ENCODE assay signal across 1 cellular context in genomic region chr2:170717991-170718589, GRCh38.
TF ChIP-seq lines count a peak whose summit lies in the region.

No MANE protein-coding gene starts in this region.

TF ChIP-seq in SK-N-SH treated with all-trans-retinoic acid at 6 μM for 48 hours, 23 proteins besides CTCF, POLR2A, EP300 and RAD21 (continued from another document):
- TF ChIP-seq ZFP3 (CRISPR knock-in tag; IDR thresholded peaks at IDR 0.05), result no peak
- TF ChIP-seq GLIS3 (CRISPR knock-in tag; IDR thresholded peaks at IDR 0.05), result no peak
- TF ChIP-seq ZNF8 (CRISPR knock-in tag; IDR thresholded peaks at IDR 0.05), result no peak
- TF ChIP-seq ARNTL (CRISPR knock-in tag; IDR thresholded peaks at IDR 0.05; ENCODE audit: borderline replicate concordance, low read depth), result no peak
- no peak for TF ChIP-seq TSHZ2 (CRISPR knock-in tag; IDR thresholded peaks at IDR 0.05)
- TF ChIP-seq, protein P1, sequence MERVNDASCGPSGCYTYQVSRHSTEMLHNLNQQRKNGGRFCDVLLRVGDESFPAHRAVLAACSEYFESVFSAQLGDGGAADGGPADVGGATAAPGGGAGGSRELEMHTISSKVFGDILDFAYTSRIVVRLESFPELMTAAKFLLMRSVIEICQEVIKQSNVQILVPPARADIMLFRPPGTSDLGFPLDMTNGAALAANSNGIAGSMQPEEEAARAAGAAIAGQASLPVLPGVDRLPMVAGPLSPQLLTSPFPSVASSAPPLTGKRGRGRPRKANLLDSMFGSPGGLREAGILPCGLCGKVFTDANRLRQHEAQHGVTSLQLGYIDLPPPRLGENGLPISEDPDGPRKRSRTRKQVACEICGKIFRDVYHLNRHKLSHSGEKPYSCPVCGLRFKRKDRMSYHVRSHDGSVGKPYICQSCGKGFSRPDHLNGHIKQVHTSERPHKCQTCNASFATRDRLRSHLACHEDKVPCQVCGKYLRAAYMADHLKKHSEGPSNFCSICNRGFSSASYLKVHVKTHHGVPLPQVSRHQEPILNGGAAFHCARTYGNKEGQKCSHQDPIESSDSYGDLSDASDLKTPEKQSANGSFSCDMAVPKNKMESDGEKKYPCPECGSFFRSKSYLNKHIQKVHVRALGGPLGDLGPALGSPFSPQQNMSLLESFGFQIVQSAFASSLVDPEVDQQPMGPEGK (CRISPR knock-in tag; IDR thresholded peaks at IDR 0.05; ENCODE audit: borderline replicate concordance), result no peak
